ENCODE assay signal across 26 cellular contexts in genomic region chr12:3150308-3150670, GRCh38.
DNase-seq lines count a peak whose midpoint lies in the region; ATAC-seq and TF ChIP-seq lines count a peak whose summit lies in the region.
"Had no signal": no experiment of that assay in that cellular context is flagged by ENCODE, and none has a peak within 500 bp of the region (broad histone marks: within the 10 kb centered on the region; RNA-seq: fewer than 3 reads in every experiment).

No MANE protein-coding gene starts in this region.

- peaks cover 3% of the 10 kb centered on the region for H4K20me1 ChIP-seq in H9 (ENCODE audit: control insufficient read depth, insufficient read depth, insufficient read length)

- no peak overlapping the region for H2BK20ac ChIP-seq in H9 (ENCODE audit: low read depth, low read length, poor library complexity, severe bottlenecking)

- no peak overlapping the region for H3K9ac ChIP-seq in H9 (ENCODE audit: extremely low read depth, insufficient read length, low read length)
- H3K9ac ChIP-seq: parathyroid adenoma had no signal

- H3K27me3 ChIP-seq in H9 (ENCODE audit: insufficient read depth, low read length) (no peaks in the 10 kb centered on the region), SJCRH30 (no peaks in the 10 kb centered on the region)
- H3K27me3 ChIP-seq: breast epithelium, colonic mucosa, esophagus squamous epithelium, upper lobe of left lung had no signal

- H4K91ac ChIP-seq in H9 (ENCODE audit: insufficient read length, low read depth, low read length) = no peak overlapping the region

- no peaks in the 10 kb centered on the region for H3K79me1 ChIP-seq in H9 (ENCODE audit: insufficient read depth, low read depth, low read length, poor library complexity, severe bottlenecking)

- TF ChIP-seq CTCF in H9 (conservative IDR thresholded peaks at IDR 0.05) = no peak
- TF ChIP-seq CTCF in endothelial cell (IDR thresholded peaks at IDR 0.05; ENCODE audit: unreplicated experiment) = no peak
- no peak for TF ChIP-seq CTCF in osteocyte (IDR thresholded peaks at IDR 0.05)

- H4K8ac ChIP-seq in H9 (replicated peaks; ENCODE audit: insufficient read length, low read depth, low read length) = no peak overlapping the region

- no peak overlapping the region for H2BK5ac ChIP-seq in H9 (ENCODE audit: insufficient read length, low read length)

- H3K79me2 ChIP-seq in H9 (ENCODE audit: insufficient read depth, low read length) = no peaks in the 10 kb centered on the region

- H3K36me3 ChIP-seq in SJCRH30 = no peaks in the 10 kb centered on the region
- H3K36me3 ChIP-seq: breast epithelium, colonic mucosa, upper lobe of left lung had no signal

- H3K14ac ChIP-seq in H9 (ENCODE audit: insufficient read depth, low read length) = no peak overlapping the region

- H3K23me2 ChIP-seq in H9 (ENCODE audit: insufficient read length, low read depth, low read length, poor library complexity, severe bottlenecking) = no peaks in the 10 kb centered on the region

- no peak overlapping the region for H3K4me2 ChIP-seq in H9 (ENCODE audit: insufficient read depth, insufficient read length, low read length)
- H3K4me2 ChIP-seq: PC-9 had no signal

- peak overlapping the region in 1 of 2 experiments; percentile 8; a peak in 1 of 5 replicates for H3K4me3 Mint-ChIP-seq in H9
- no peak overlapping the region for H3K4me3 Mint-ChIP-seq in endothelial cell (ENCODE audit: unreplicated experiment)
- no peak overlapping the region for H3K4me3 Mint-ChIP-seq in osteocyte (ENCODE audit: unreplicated experiment)
- H3K4me3 Mint-ChIP-seq in natural killer cell treated with Interleukin-12 subunit alpha and Interleukin-12 subunit beta and Interleukin-15 and Interleukin-18, amount 100 ng/mL, for 72 hours = no peak overlapping the region
- H3K4me3 Mint-ChIP-seq: activated CD4-positive, alpha-beta T cell treated with anti-CD3 and anti-CD28 coated beads, Interleukin-2, amount 10 ng/mL, durations not matched to agents 24 days and 14 days; activated T-cell treated with anti-CD3 and anti-CD28 coated beads, Interleukin-2, amount 50 U/mL, for 24 hours; natural killer cell had no signal

- ATAC-seq in HG03520 (IDR thresholded peaks at IDR 0.05; ENCODE audit: unreplicated experiment) = no peak
- ATAC-seq in natural killer cell treated with Interleukin-12 subunit alpha and Interleukin-12 subunit beta and Interleukin-15 and Interleukin-18, amount 100 ng/mL, for 72 hours = no peak
- ATAC-seq: natural killer cell had no signal

- no peak overlapping the region for H3K23ac ChIP-seq in H9 (ENCODE audit: insufficient read length, low read depth, low read length)

- H3K36me3 Mint-ChIP-seq in H9 (ENCODE audit: insufficient read depth in 1 of 3, low read depth in 3 of 3) = no peaks in the 10 kb centered on the region
- H3K36me3 Mint-ChIP-seq in endothelial cell (ENCODE audit: low read depth, unreplicated experiment) = peaks cover 28% of the 10 kb centered on the region
- H3K36me3 Mint-ChIP-seq in osteocyte (ENCODE audit: unreplicated experiment) = peaks cover 11% of the 10 kb centered on the region
- no peaks in the 10 kb centered on the region for H3K36me3 Mint-ChIP-seq in natural killer cell treated with Interleukin-12 subunit alpha and Interleukin-12 subunit beta and Interleukin-15 and Interleukin-18, amount 100 ng/mL, for 72 hours
- H3K36me3 Mint-ChIP-seq: natural killer cell had no signal

- H3K56ac ChIP-seq in H9 (ENCODE audit: insufficient read length, low read depth, low read length) = no peak overlapping the region

- H3K9me3 ChIP-seq in H9 (ENCODE audit: control insufficient read depth, low read depth, low read length) = no peaks in the 10 kb centered on the region
- no peaks in the 10 kb centered on the region for H3K9me3 ChIP-seq in SJCRH30 (replicated peaks)
- H3K9me3 ChIP-seq: breast epithelium, colonic mucosa, esophagus squamous epithelium, upper lobe of left lung had no signal

- no peak overlapping the region for H2AFZ ChIP-seq in H9 (ENCODE audit: low read length)
- H2AFZ ChIP-seq: parathyroid adenoma, PC-9 had no signal

- H3K4me1 ChIP-seq in H9 (ENCODE audit: insufficient read depth, low read length) (peaks cover 9% of the 10 kb centered on the region; the same call in 1 of the 2 replicates), SJCRH30 (peaks cover 66% of the 10 kb centered on the region)
- H3K4me1 ChIP-seq: colonic mucosa had no signal

- peak overlapping the region in 2 of 3 experiments; percentile 85 to 93; a peak in 1 of 7 replicates for H3K27ac Mint-ChIP-seq in H9
- H3K27ac Mint-ChIP-seq in endothelial cell (ENCODE audit: unreplicated experiment) = peak overlapping the region; percentile 65
- H3K27ac Mint-ChIP-seq in osteocyte (ENCODE audit: unreplicated experiment) = peak overlapping the region; percentile 91
- no peak overlapping the region for H3K27ac Mint-ChIP-seq in natural killer cell treated with Interleukin-12 subunit alpha and Interleukin-12 subunit beta and Interleukin-15 and Interleukin-18, amount 100 ng/mL, for 72 hours
- H3K27ac Mint-ChIP-seq: activated CD4-positive, alpha-beta T cell treated with anti-CD3 and anti-CD28 coated beads, Interleukin-2, amount 10 ng/mL, durations not matched to agents 24 days and 14 days; activated T-cell treated with anti-CD3 and anti-CD28 coated beads, Interleukin-2, amount 50 U/mL, for 24 hours; natural killer cell had no signal

- no peak overlapping the region for H3T11ph ChIP-seq in H9 (ENCODE audit: low read length)

- no peak overlapping the region for H2BK15ac ChIP-seq in H9 (ENCODE audit: low read depth, low read length)

- H4K5ac ChIP-seq in H9 (ENCODE audit: insufficient read length, low read depth, low read length) = no peak overlapping the region

- no peak overlapping the region for H2BK12ac ChIP-seq in H9 (ENCODE audit: insufficient read length, low read depth, low read length)

- no peak overlapping the region for H3K18ac ChIP-seq in H9 (ENCODE audit: insufficient read length, low read depth, low read length)

- no peak overlapping the region for H3K4ac ChIP-seq in H9 (ENCODE audit: low read depth, low read length)

- no peak overlapping the region for H2AK5ac ChIP-seq in H9 (ENCODE audit: insufficient read length, low read length)

- H3K9me3 Mint-ChIP-seq in H9 (no peaks in the 10 kb centered on the region), endothelial cell (ENCODE audit: unreplicated experiment) (no peaks in the 10 kb centered on the region), osteocyte (ENCODE audit: unreplicated experiment) (no peaks in the 10 kb centered on the region)
- no peaks in the 10 kb centered on the region for H3K9me3 Mint-ChIP-seq in natural killer cell treated with Interleukin-12 subunit alpha and Interleukin-12 subunit beta and Interleukin-15 and Interleukin-18, amount 100 ng/mL, for 72 hours
- H3K9me3 Mint-ChIP-seq: activated CD4-positive, alpha-beta T cell treated with anti-CD3 and anti-CD28 coated beads, Interleukin-2, amount 10 ng/mL, durations not matched to agents 24 days and 14 days; activated T-cell treated with anti-CD3 and anti-CD28 coated beads, Interleukin-2, amount 50 U/mL, for 24 hours; natural killer cell had no signal

- H3K4me1 Mint-ChIP-seq in H9 = peaks cover 40 to 49% of the 10 kb centered on the region in 2 experiments
- H3K4me1 Mint-ChIP-seq in endothelial cell (ENCODE audit: unreplicated experiment) = peaks cover 77% of the 10 kb centered on the region
- peaks cover 40% of the 10 kb centered on the region for H3K4me1 Mint-ChIP-seq in osteocyte (ENCODE audit: unreplicated experiment)
- H3K4me1 Mint-ChIP-seq in natural killer cell treated with Interleukin-12 subunit alpha and Interleukin-12 subunit beta and Interleukin-15 and Interleukin-18, amount 100 ng/mL, for 72 hours (ENCODE audit: low read depth in 2 of 2) = peaks cover 0 to 3% of the 10 kb centered on the region in 2 donors
- H3K4me1 Mint-ChIP-seq: activated CD4-positive, alpha-beta T cell treated with anti-CD3 and anti-CD28 coated beads, Interleukin-2, amount 10 ng/mL, durations not matched to agents 24 days and 14 days had no signal

- no CpG with 5 or more reads among the region's 5 CpGs for WGBS in H9 (ENCODE audit: extremely low coverage, insufficient read length, low lambda C conversion rate)

- peak overlapping the region; percentile 24 for H3K4me3 ChIP-seq in SJCRH30
- H3K4me3 ChIP-seq: breast epithelium, colonic mucosa, esophagus squamous epithelium, PC-9, upper lobe of left lung had no signal

- H3K27ac ChIP-seq in H9 (ENCODE audit: insufficient read length, low read depth, low read length) = no peak overlapping the region
- H3K27ac ChIP-seq in SJCRH30 = peak overlapping the region; percentile 96
- H3K27ac ChIP-seq in substantia nigra (ENCODE audit: low read depth, low read length, poor library complexity, severe bottlenecking) = no peak overlapping the region
- H3K27ac ChIP-seq: colonic mucosa, esophagus squamous epithelium, parathyroid adenoma, PC-9 had no signal

- H3K27me3 Mint-ChIP-seq in H9 (ENCODE audit: low read depth) (no peaks in the 10 kb centered on the region), endothelial cell (ENCODE audit: unreplicated experiment) (peaks cover 8% of the 10 kb centered on the region), osteocyte (ENCODE audit: unreplicated experiment) (no peaks in the 10 kb centered on the region)
- H3K27me3 Mint-ChIP-seq in natural killer cell treated with Interleukin-12 subunit alpha and Interleukin-12 subunit beta and Interleukin-15 and Interleukin-18, amount 100 ng/mL, for 72 hours = peaks cover 14 to 30% of the 10 kb centered on the region in 2 donors

- DNase-seq in H9 (no peak), SJCRH30 (no peak), endothelial cell (ENCODE audit: low spot score) (no peak), osteocyte (ENCODE audit: extremely low spot score, unreplicated experiment) (no peak), substantia nigra (lab: John Stamatoyannopoulos, UW) (no peak)
- no peak for DNase-seq in NK-92 treated with Interleukin-12 subunit alpha and Interleukin-12 subunit beta, amount 100 ng/mL, for 24 hours (lab: John Stamatoyannopoulos, UW)
- no peak for DNase-seq in natural killer cell treated with Interleukin-12 subunit alpha and Interleukin-12 subunit beta and Interleukin-15 and Interleukin-18, amount 100 ng/mL, for 72 hours (ENCODE audit: low spot score)
- DNase-seq: activated CD4-positive, alpha-beta T cell treated with anti-CD3 and anti-CD28 coated beads, Interleukin-2, amount 10 ng/mL, durations not matched to agents 24 days and 14 days; activated T-cell treated with anti-CD3 and anti-CD28 coated beads, Interleukin-2, amount 50 U/mL, for 24 hours; C1 segment of cervical spinal cord; colonic mucosa; COR-L47; esophagus squamous epithelium; foreskin melanocyte; hippocampal formation; midbrain; natural killer cell; NCI-H1436; NCI-H510A; PC-9; SHP77; stimulated activated CD4-positive, alpha-beta T cell treated with anti-CD3 and anti-CD28 coated beads, Interleukin-2, amount 100 ng/mL, for 24 hours; upper lobe of left lung had no signal

- no peak overlapping the region for H2BK120ac ChIP-seq in H9 (ENCODE audit: low read depth, low read length, poor library complexity, severe bottlenecking)

Comparison
In these comparisons a context has a peak if more than half of its experiments do, and no peak if none do; other contexts are left out.
1. H3K27ac Mint-ChIP-seq: peak in H9 (2 of 3), endothelial cell (single experiment) and osteocyte (single experiment); none in natural killer cell treated with Interleukin-12 subunit alpha and Interleukin-12 subunit beta and Interleukin-15 and Interleukin-18, amount 100 ng/mL, for 72 hours (0 of 2).